ENCODE assay signal across 18 cellular contexts in genomic region chr18:48574667-48575300, GRCh38. TPM values are rescaled to one million over a fixed set of nuclear protein-coding genes. Genes with fewer than 3 reads are reported as not detected.
A peak's percentile ranks its signal among the peaks of the same experiment; 100 is the strongest.
DNase-seq lines count a peak whose midpoint lies in the region; ATAC-seq, FAIRE-seq and TF ChIP-seq lines count a peak whose summit lies in the region.
"Had no signal": no experiment of that assay in that cellular context is flagged by ENCODE, and none has a peak within 500 bp of the region (broad histone marks: within the 10 kb centered on the region; RNA-seq: fewer than 3 reads in every experiment).

No MANE protein-coding gene starts in this region.

- H3K4me1 Mint-ChIP-seq in brain (peaks cover 65% of the 10 kb centered on the region), neural crest cell (peaks cover 63% of the 10 kb centered on the region), endothelial cell (ENCODE audit: unreplicated experiment) (peaks cover 16% of the 10 kb centered on the region)

- DNase-seq in neural crest cell (ENCODE audit: low read depth, low spot score) (no peak), tibial nerve (ENCODE audit: low spot score in 2 of 2) (no peak), small intestine (no peak), endothelial cell (ENCODE audit: low spot score) (no peak)
- DNase-seq: CD4-positive, alpha-beta T cell; DMS153; GDM1; KG1; MV-4-11; NCI-H187; NCI-H345; NCI-H524 treated with DMSO at 0.1 percent for 48 hours; SHP77 treated with DMSO at 0.1 percent for 48 hours had no signal

- H3K9me3 Mint-ChIP-seq in brain (peaks cover 8 to 19% (median 15%) of the 10 kb centered on the region in 5 experiments), neural crest cell (peaks cover 10% of the 10 kb centered on the region), endothelial cell (ENCODE audit: unreplicated experiment) (no peaks in the 10 kb centered on the region)
- H3K9me3 Mint-ChIP-seq: CD4-positive, alpha-beta T cell had no signal

- TF ChIP-seq CTCF in brain (conservative IDR thresholded peaks at IDR 0.05) = no peak
- no peak for TF ChIP-seq CTCF in neural crest cell (conservative IDR thresholded peaks at IDR 0.05)
- no peak for TF ChIP-seq CTCF in tibial nerve (IDR thresholded peaks at IDR 0.05)
- TF ChIP-seq CTCF in endothelial cell (IDR thresholded peaks at IDR 0.05; ENCODE audit: unreplicated experiment) = no peak

- H3K9me3 ChIP-seq in tibial nerve = peaks cover 0 to 3% (median 0%) of the 10 kb centered on the region in 4 donors
- H3K9me3 ChIP-seq in small intestine (ENCODE audit: control insufficient read depth, low read depth) = no peaks in the 10 kb centered on the region

- no peak for ATAC-seq in GM19455 (IDR thresholded peaks at IDR 0.05; ENCODE audit: unreplicated experiment)
- ATAC-seq: A549, GM12878 had no signal

- H3K27me3 ChIP-seq in layer of hippocampus (ENCODE audit: control insufficient read depth, insufficient read depth, low read length) (no peaks in the 10 kb centered on the region), tibial nerve (no peaks in the 10 kb centered on the region), small intestine (ENCODE audit: control insufficient read depth in 2 of 2, insufficient read depth in 2 of 2, low read length in 2 of 2) (no peaks in the 10 kb centered on the region)

- H3K4me3 Mint-ChIP-seq in brain (no peak overlapping the region), neural crest cell (peak overlapping the region; percentile 47), endothelial cell (ENCODE audit: unreplicated experiment) (no peak overlapping the region)
- H3K4me3 Mint-ChIP-seq: CD4-positive, alpha-beta T cell had no signal

- FAIRE-seq in small intestine (lab: Jason Lieb, UNC) = no peak
- FAIRE-seq: A549, GM12878 had no signal

- peak overlapping the region in 4 of 5 experiments; percentile 17 to 88 (median 40) for H3K27ac Mint-ChIP-seq in brain
- peak overlapping the region; percentile 87 for H3K27ac Mint-ChIP-seq in neural crest cell (ENCODE audit: unreplicated experiment)
- H3K27ac Mint-ChIP-seq in endothelial cell (ENCODE audit: unreplicated experiment) = no peak overlapping the region
- H3K27ac Mint-ChIP-seq: CD4-positive, alpha-beta T cell had no signal

- 83 to 90% methylated on average over 11 of the region's 11 CpGs for WGBS in tibial nerve, 2 donors
- WGBS in small intestine, 3 donors = 72 to 82% (median 75%) methylated on average over 11 of the region's 11 CpGs

- H3K27ac ChIP-seq in layer of hippocampus (ENCODE audit: low read depth, low read length) (peak overlapping the region; percentile 97), tibial nerve (peak overlapping the region in 3 of 4 donors; percentile 30 to 73 (median 68)), small intestine (ENCODE audit: low read depth in 1 of 2, low read length in 1 of 2) (no peak overlapping the region)
- H3K27ac ChIP-seq: A549 had no signal

- H3K36me3 Mint-ChIP-seq in brain (peaks cover 53% of the 10 kb centered on the region), neural crest cell (ENCODE audit: low read depth) (peaks cover 15% of the 10 kb centered on the region), endothelial cell (ENCODE audit: low read depth, unreplicated experiment) (peaks cover 15% of the 10 kb centered on the region)

- TF ChIP-seq POLR2A in tibial nerve (IDR thresholded peaks at IDR 0.05) = no peak

- H3K4me3 ChIP-seq in tibial nerve (no peak overlapping the region), small intestine (ENCODE audit: low read depth in 1 of 2, low read length in 2 of 2) (no peak overlapping the region)
- H3K4me3 ChIP-seq: A549, GM12878 had no signal

- H3K36me3 ChIP-seq in tibial nerve (peaks cover 0 to 5% (median 0%) of the 10 kb centered on the region in 3 donors), small intestine (ENCODE audit: control insufficient read depth in 2 of 2, insufficient read depth in 2 of 2, low read length in 2 of 2) (no peaks in the 10 kb centered on the region)

- no peak for TF ChIP-seq EP300 in tibial nerve (IDR thresholded peaks at IDR 0.05)

- H3K4me1 ChIP-seq in tibial nerve (peaks cover 0 to 39% (median 10%) of the 10 kb centered on the region in 4 donors), small intestine (ENCODE audit: control insufficient read depth in 2 of 2, insufficient read depth in 1 of 2, low read depth in 1 of 2, low read length in 1 of 2) (no peaks in the 10 kb centered on the region)
- H3K4me1 ChIP-seq: A549 had no signal

- no peaks in the 10 kb centered on the region for H3K27me3 Mint-ChIP-seq in brain
- no peaks in the 10 kb centered on the region for H3K27me3 Mint-ChIP-seq in neural crest cell (ENCODE audit: low read depth)
- peaks cover 1% of the 10 kb centered on the region for H3K27me3 Mint-ChIP-seq in endothelial cell (ENCODE audit: unreplicated experiment)
- H3K27me3 Mint-ChIP-seq: CD4-positive, alpha-beta T cell had no signal

RNA-seq across cellular contexts. Expression of gene CTIF, which starts 36.0 kb away (rescaled TPM):
- polyA plus RNA-seq in brain (ENCODE audit: insufficient read depth, low read depth, low replicate concordance) (66.2 TPM), small intestine (10 to 100 TPM in 2 of 3 donors, 1 to 10 TPM in 1; 8.1 to 22.6 (median 12.5) TPM)
- total RNA-seq in neural crest cell (46.7 and 52.6 TPM in 2 replicates), tibial nerve (100 to 1,000 TPM in 1 of 4 donors, 10 to 100 TPM in 3; 72.2 to 137 (median 86.5) TPM), endothelial cell (ENCODE audit: unreplicated experiment) (51.5 TPM)

Comparison
In these comparisons a context has a peak if more than half of its experiments do, and no peak if none do; other contexts are left out.
1. H3K27ac ChIP-seq: peak in layer of hippocampus (single experiment) and tibial nerve (3 of 4); none in small intestine (0 of 2).